Comparison of ENCODE assay signal across 22 cellular contexts in the genomic region with DNA sequence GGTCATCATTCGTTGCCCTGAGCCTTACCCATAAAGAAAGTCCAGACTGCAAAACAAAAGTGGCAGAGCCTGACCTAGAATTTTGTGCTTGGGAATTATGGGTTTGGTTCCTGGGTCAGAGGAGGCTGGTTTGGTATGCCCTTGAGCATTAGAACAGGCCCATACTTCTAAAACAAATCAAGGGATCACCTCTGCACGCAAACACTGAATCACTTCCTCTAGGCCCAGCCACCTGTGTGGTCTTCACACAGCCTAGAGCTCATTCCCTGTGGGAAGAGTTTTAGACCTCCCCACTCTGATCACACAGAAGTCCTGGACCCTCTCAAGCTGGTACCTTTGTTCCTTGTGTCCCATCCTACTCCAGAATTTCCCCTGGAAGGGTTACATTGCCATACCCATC.
"Had no signal": no experiment of that assay in that cellular context is flagged by ENCODE, and none has a peak within 500 bp of the region (broad histone marks: within the 10 kb centered on the region; RNA-seq: fewer than 3 reads in every experiment).

No MANE protein-coding gene starts in this region.

- H3K27me3 ChIP-seq: dorsolateral prefrontal cortex, heart left ventricle, ovary, right lobe of liver, vagina had no signal

- DNase-seq: activated CD4-positive, alpha-beta memory T cell treated with anti-CD3 and anti-CD28 coated beads, Interleukin-2, amount 10 ng/mL, durations not matched to agents 7 days and 5 days; activated CD4-positive, alpha-beta T cell treated with anti-CD3 and anti-CD28 coated beads, Interleukin-2, amount 10 ng/mL, durations not matched to agents 7 days and 5 days; activated CD4-positive, CD25-positive, alpha-beta regulatory T cell treated with anti-CD3 and anti-CD28 coated beads, Interleukin-2, amount 50 U/mL, for 72 hours; activated effector memory CD4-positive, alpha-beta T cell treated with anti-CD3 and anti-CD28 coated beads, Interleukin-2, amount 50 U/mL, for 16 hours; activated naive CD4-positive, alpha-beta T cell treated with anti-CD3 and anti-CD28 coated beads, Interleukin-2, amount 10 ng/mL, durations not matched to agents 7 days and 5 days; activated T-cell treated with anti-CD3 and anti-CD28 coated beads for 4 hours; activated T-cell treated with anti-CD3 and anti-CD28 coated beads, Interleukin-2, amount 50 U/mL, for 72 hours; dorsolateral prefrontal cortex; effector memory CD8-positive, alpha-beta T cell; heart left ventricle; hypothalamus; left ventricle myocardium inferior; naive B cell; nephron progenitor cell; ovary; right lobe of liver; stimulated activated CD4-positive, alpha-beta T cell treated with anti-CD3 and anti-CD28 coated beads, Interleukin-12 subunit alpha, Interleukin-12 subunit beta, amount 100 ng/mL, for 4 hours; stimulated activated CD4-positive, alpha-beta T cell treated with anti-CD3 and anti-CD28 coated beads, Interleukin-4, amount 100 ng/mL, for 1 hour; stimulated activated naive CD8-positive, alpha-beta T cell treated with anti-CD3 and anti-CD28 coated beads, Interleukin-15, amount 100 ng/mL, for 72 hours; substantia nigra; T-helper 2 cell had no signal

- H3K36me3 ChIP-seq: heart left ventricle, left ventricle myocardium inferior, ovary, right lobe of liver, vagina had no signal

- H3K4me3 ChIP-seq: dorsolateral prefrontal cortex, heart left ventricle, left ventricle myocardium inferior, ovary, right lobe of liver, vagina had no signal

- ATAC-seq: activated T-cell treated with anti-CD3 and anti-CD28 coated beads, Interleukin-2, amount 50 U/mL, for 72 hours; effector memory CD8-positive, alpha-beta T cell; heart left ventricle; right lobe of liver; stimulated activated naive CD8-positive, alpha-beta T cell treated with anti-CD3 and anti-CD28 coated beads, Interleukin-15, amount 100 ng/mL, for 72 hours had no signal

- H3K4me1 ChIP-seq: vagina had no signal

- H3K9me3 ChIP-seq: heart left ventricle, left ventricle myocardium inferior, ovary, right lobe of liver, vagina had no signal

- H3K27ac ChIP-seq: heart left ventricle, left ventricle myocardium inferior, ovary, right lobe of liver, vagina had no signal
